8 cellular contexts compared by ENCODE assay signal in the genomic region with DNA sequence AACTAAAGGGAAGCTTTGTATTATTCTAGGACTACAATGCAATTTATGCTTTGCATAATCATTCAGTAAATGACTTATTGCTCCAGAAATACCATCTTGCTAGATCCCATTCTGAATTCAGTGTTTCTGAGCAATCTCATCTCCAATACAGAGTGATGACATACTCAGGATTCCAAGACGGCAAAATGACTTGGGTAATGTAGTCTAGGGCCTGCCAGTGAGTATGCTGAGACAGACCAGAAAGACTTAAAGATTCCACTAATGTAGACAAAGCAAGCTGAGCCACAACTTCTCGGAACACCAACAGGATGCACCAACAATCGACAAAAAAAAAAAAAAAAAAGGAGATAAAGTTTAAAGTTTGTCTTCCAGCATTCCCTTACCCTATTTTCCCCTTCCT. TPM values are rescaled to one million over a fixed set of nuclear protein-coding genes. Genes with fewer than 3 reads are reported as not detected.
A peak's percentile ranks its signal among the peaks of the same experiment; 100 is the strongest.
DNase-seq lines count a peak whose midpoint lies in the region; ATAC-seq and TF ChIP-seq lines count a peak whose summit lies in the region.

No MANE protein-coding gene starts in this region.

- POLR2A ChIA-PET in naive thymus-derived CD8-positive, alpha-beta T cell (lab: Charles Lee), result interaction anchor here (0.6 to 3.0 kb wide), 11 partner anchors 9 to 1712 kb away, joined by 3 to 16 read pairs (median 6); a partner anchor contains a TSS

- H3K9me3 Mint-ChIP-seq in naive thymus-derived CD8-positive, alpha-beta T cell, result no peaks in the 10 kb centered on the region

- H3K4me2 ChIP-seq in OCI-LY3 (ENCODE audit: low read length), result peak overlapping the region; percentile 89

- H3K27ac ChIP-seq in OCI-LY3 (ENCODE audit: low read length), result no peak overlapping the region
- peak overlapping the region; percentile 89 for H3K27ac ChIP-seq in duodenal mucosa (ENCODE audit: low read depth, low read length)

- no peaks in the 10 kb centered on the region for H3K9me3 ChIP-seq in OCI-LY3 (ENCODE audit: insufficient read depth, low read length)
- H3K9me3 ChIP-seq in duodenal mucosa (ENCODE audit: control insufficient read depth in 1 of 2, low read length in 2 of 2), result no peaks in the 10 kb centered on the region

- peaks cover 0 to 9% (median 2%) of the 10 kb centered on the region in 3 donors for H3K36me3 Mint-ChIP-seq in naive thymus-derived CD8-positive, alpha-beta T cell

- H3K4me3 ChIP-seq in OCI-LY3 (ENCODE audit: low read length) (peak overlapping the region; percentile 94), duodenal mucosa (ENCODE audit: low read depth in 1 of 2, low read length in 2 of 2) (peak overlapping the region; percentile 75 to 85)

- H3K4me3 Mint-ChIP-seq in naive thymus-derived CD8-positive, alpha-beta T cell, result peak overlapping the region; percentile 73 to 93 (median 84)

- DNase-seq in EH (ENCODE audit: low read depth) (peak; percentile 78), OCI-M2 (lab: John Stamatoyannopoulos, UW; ENCODE audit: unreplicated experiment) (no peak), SIG-M5 treated with dmso at 0.1 percent for 504 hours (lab: John Stamatoyannopoulos, UW; ENCODE audit: unreplicated experiment) (no peak), CD1c-positive myeloid dendritic cell (ENCODE audit: extremely low spot score) (no peak)
- DNase-seq in naive thymus-derived CD8-positive, alpha-beta T cell, result peak in 1 of 10 donors; percentile 9

- H3K9ac ChIP-seq in OCI-LY3 (ENCODE audit: low read length) (peak overlapping the region; percentile 80), duodenal mucosa (ENCODE audit: low read depth in 1 of 2, low read length in 2 of 2) (peak overlapping the region; percentile 80 to 86)

- H3K27me3 ChIP-seq in OCI-LY3 (ENCODE audit: low read depth, low read length), result no peaks in the 10 kb centered on the region
- H3K27me3 ChIP-seq in duodenal mucosa (ENCODE audit: control insufficient read depth in 1 of 2, insufficient read depth in 2 of 2, low read length in 2 of 2), result no peaks in the 10 kb centered on the region

- no peaks in the 10 kb centered on the region for H3K36me3 ChIP-seq in OCI-LY3 (replicated peaks; ENCODE audit: low read depth, low read length)
- H3K36me3 ChIP-seq in duodenal mucosa (ENCODE audit: control insufficient read depth in 1 of 2, insufficient read depth in 2 of 2, low read length in 2 of 2), result peaks cover 0 to 3% of the 10 kb centered on the region in 2 donors

- TF ChIP-seq CTCF in OCI-LY3 (IDR thresholded peaks at IDR 0.05; ENCODE audit: low read depth, low read length), result no peak

- H2AFZ ChIP-seq in OCI-LY3 (ENCODE audit: low read depth, low read length), result peak overlapping the region; percentile 75

- H4K20me1 ChIP-seq in OCI-LY3 (ENCODE audit: insufficient read depth, low read length), result peaks cover 33% of the 10 kb centered on the region

- no peak for ATAC-seq in naive thymus-derived CD8-positive, alpha-beta T cell
- ATAC-seq in GM18520 (IDR thresholded peaks at IDR 0.05; ENCODE audit: unreplicated experiment), result no peak

- H3K79me2 ChIP-seq in OCI-LY3 (ENCODE audit: low read length), result peaks cover 40% of the 10 kb centered on the region

- peaks cover 12 to 46% (median 45%) of the 10 kb centered on the region in 4 donors for H3K4me1 Mint-ChIP-seq in naive thymus-derived CD8-positive, alpha-beta T cell

- peaks cover 20% of the 10 kb centered on the region for H3K4me1 ChIP-seq in OCI-LY3 (ENCODE audit: low read length)
- peaks cover 29 to 30% of the 10 kb centered on the region in 2 donors for H3K4me1 ChIP-seq in duodenal mucosa (ENCODE audit: control insufficient read depth in 1 of 2, insufficient read depth in 2 of 2, low read length in 2 of 2)

- peak overlapping the region; percentile 86 to 97 (median 92) for H3K27ac Mint-ChIP-seq in naive thymus-derived CD8-positive, alpha-beta T cell

- no peaks in the 10 kb centered on the region for H3K27me3 Mint-ChIP-seq in naive thymus-derived CD8-positive, alpha-beta T cell

RNA-seq across cellular contexts. Expression of a gene that starts 0.9 kb away (rescaled TPM):
- 10 to 100 TPM; 38.9 to 39.6 TPM for total RNA-seq in naive thymus-derived CD8-positive, alpha-beta T cell
- 10 to 100 TPM in 2 of 3 donors, 1 to 10 TPM in 1; 8.3 to 17.2 (median 10.5) TPM for polyA plus RNA-seq in naive thymus-derived CD8-positive, alpha-beta T cell
